Comparison of ENCODE assay signal across 15 cellular contexts in the genomic region with DNA sequence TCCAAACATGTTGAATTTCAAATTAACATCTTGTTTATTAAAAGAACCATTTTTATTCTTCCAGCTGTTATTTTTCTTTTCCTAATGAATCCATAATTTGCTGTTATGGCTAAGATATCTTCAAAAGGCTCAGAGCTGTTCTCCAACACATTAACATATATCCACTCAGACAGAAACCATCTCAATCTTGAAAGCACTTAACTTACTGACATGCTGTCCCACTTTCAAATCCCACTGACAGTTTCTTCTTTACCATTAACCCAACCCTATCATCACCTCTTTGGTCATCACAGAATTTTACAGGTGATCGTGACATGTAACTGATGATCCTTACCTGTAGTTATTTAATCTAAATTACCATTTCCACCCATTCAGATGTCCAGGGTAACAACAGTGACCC.
DNase-seq lines count a peak whose midpoint lies in the region; ATAC-seq and TF ChIP-seq lines count a peak whose summit lies in the region.
"Had no signal": no experiment of that assay in that cellular context is flagged by ENCODE, and none has a peak within 500 bp of the region (broad histone marks: within the 10 kb centered on the region; RNA-seq: fewer than 3 reads in every experiment).

No MANE protein-coding gene starts in this region.

- H3K4me1 ChIP-seq in heart right ventricle (peaks cover 11 to 96% (median 73%) of the 10 kb centered on the region in 9 donors), uterus (peaks cover 0 to 12% of the 10 kb centered on the region in 2 donors)
- H3K4me1 ChIP-seq in naive thymus-derived CD4-positive, alpha-beta T cell (ENCODE audit: control insufficient read depth in 2 of 2, insufficient read depth in 2 of 2, low read length in 2 of 2) = peaks cover 0 to 31% of the 10 kb centered on the region in 2 donors

- ATAC-seq in heart right ventricle = no peak
- ATAC-seq in Right ventricle myocardium inferior = no peak
- peak; percentile 53 for ATAC-seq in activated T-helper 17 cell treated with anti-CD3 and anti-CD28 coated beads, Interleukin-2, amount 50 U/mL, for 72 hours (replicated peaks)
- no peak for ATAC-seq in naive thymus-derived CD4-positive, alpha-beta T cell
- no peak for ATAC-seq in left lobe of liver

- CTCF ChIA-PET in naive thymus-derived CD4-positive, alpha-beta T cell (lab: Charles Lee) = interaction anchor here (0.6 to 1.2 kb wide), 2 partner anchors 24 to 224 kb away, joined by 3 to 7 read pairs; no protein-coding TSS in a partner anchor

- no peaks in the 10 kb centered on the region for H3K9me3 ChIP-seq in heart right ventricle
- H3K9me3 ChIP-seq in naive thymus-derived CD4-positive, alpha-beta T cell (ENCODE audit: control insufficient read depth in 2 of 3, low read length in 3 of 3) = no peaks in the 10 kb centered on the region
- no peaks in the 10 kb centered on the region for H3K9me3 ChIP-seq in uterus
- H3K9me3 ChIP-seq: MG63 had no signal

- no peaks in the 10 kb centered on the region for H3K9me3 Mint-ChIP-seq in activated T-helper 17 cell treated with anti-CD3 and anti-CD28 coated beads, Interleukin-2, amount 50 U/mL, for 72 hours
- no peaks in the 10 kb centered on the region for H3K9me3 Mint-ChIP-seq in naive thymus-derived CD4-positive, alpha-beta T cell

- WGBS in heart right ventricle, 2 donors = 59 to 82% methylated on average over 1 of the region's 1 CpG

- H3K27me3 Mint-ChIP-seq in activated T-helper 17 cell treated with anti-CD3 and anti-CD28 coated beads, Interleukin-2, amount 50 U/mL, for 72 hours = no peaks in the 10 kb centered on the region
- H3K27me3 Mint-ChIP-seq in naive thymus-derived CD4-positive, alpha-beta T cell = no peaks in the 10 kb centered on the region

- intact Hi-C loops in heart right ventricle (cut with DNase I) (loop anchor here in 6 of 10 donors (5.0 to 10.0 kb wide), 7 partner anchors 37 to 345 kb away; a partner anchor contains a TSS), Right ventricle myocardium inferior (cut with DNase I) (loop anchor here (5.0 to 10.0 kb wide), 2 partner anchors 37 to 145 kb away; no protein-coding TSS in a partner anchor), uterus (cut with DNase I; ENCODE audit: low total_unique reads) (no loop called here)
- intact Hi-C loops in naive thymus-derived CD4-positive, alpha-beta T cell (cut with micrococcal nuclease) = loop anchor here in 1 of 2 donors (10.0 kb wide), 1 partner anchor 645 kb away; no protein-coding TSS in a partner anchor

- H3K4me3 ChIP-seq in heart right ventricle (no peak overlapping the region), uterus (no peak overlapping the region)
- H3K4me3 ChIP-seq in naive thymus-derived CD4-positive, alpha-beta T cell (ENCODE audit: low read length) = no peak overlapping the region
- H3K4me3 ChIP-seq: MG63 had no signal

- H3K4me3 Mint-ChIP-seq in activated T-helper 17 cell treated with anti-CD3 and anti-CD28 coated beads, Interleukin-2, amount 50 U/mL, for 72 hours = no peak overlapping the region
- H3K4me3 Mint-ChIP-seq in naive thymus-derived CD4-positive, alpha-beta T cell = peak overlapping the region in 1 of 10 donors; percentile 6

- peaks cover 38% of the 10 kb centered on the region for H3K4me1 Mint-ChIP-seq in activated T-helper 17 cell treated with anti-CD3 and anti-CD28 coated beads, Interleukin-2, amount 50 U/mL, for 72 hours
- H3K4me1 Mint-ChIP-seq in naive thymus-derived CD4-positive, alpha-beta T cell = peaks cover 29 to 95% (median 90%) of the 10 kb centered on the region in 7 donors

- DNase-seq in heart right ventricle (no peak), Right ventricle myocardium inferior (ENCODE audit: missing footprints) (no peak), uterus (no peak), DMS114 treated with DMSO at 0.1 percent for 48 hours (lab: John Stamatoyannopoulos, UW; ENCODE audit: unreplicated experiment) (no peak), left lobe of liver (ENCODE audit: low spot score) (no peak)
- no peak for DNase-seq in naive thymus-derived CD4-positive, alpha-beta T cell
- DNase-seq: DMS153, EL, MG63, NCI-H1092 treated with DMSO at 0.1 percent for 48 hours, NCI-H187, NCI-H69 had no signal

- POLR2A ChIA-PET in naive thymus-derived CD4-positive, alpha-beta T cell (lab: Charles Lee) = no interaction called here

- TF ChIP-seq POLR2A in uterus (IDR thresholded peaks at IDR 0.05) = no peak

- H3K27me3 ChIP-seq in heart right ventricle = no peaks in the 10 kb centered on the region
- H3K27me3 ChIP-seq in naive thymus-derived CD4-positive, alpha-beta T cell (ENCODE audit: control insufficient read depth in 2 of 2, insufficient read depth in 2 of 2, low read length in 2 of 2) = no peaks in the 10 kb centered on the region
- H3K27me3 ChIP-seq in uterus = no peaks in the 10 kb centered on the region
- H3K27me3 ChIP-seq: MG63 had no signal

- TF ChIP-seq CTCF in heart right ventricle (IDR thresholded peaks at IDR 0.05) = no peak
- TF ChIP-seq CTCF in uterus (IDR thresholded peaks at IDR 0.05) = no peak

- H3K36me3 ChIP-seq in heart right ventricle (peaks cover 0 to 43% (median 2%) of the 10 kb centered on the region in 9 donors), uterus (no peaks in the 10 kb centered on the region)
- peaks cover 0 to 52% (median 0%) of the 10 kb centered on the region in 3 experiments for H3K36me3 ChIP-seq in naive thymus-derived CD4-positive, alpha-beta T cell (ENCODE audit: control insufficient read depth in 2 of 3, insufficient read depth in 3 of 3, low read length in 3 of 3)

- H3K27ac ChIP-seq in heart right ventricle (peak overlapping the region in 9 of 10 donors; percentile 59 to 85 (median 76)), uterus (peak overlapping the region; percentile 39 to 77)
- H3K27ac ChIP-seq in naive thymus-derived CD4-positive, alpha-beta T cell (ENCODE audit: low read depth, low read length) = peak overlapping the region; percentile 25
- H3K27ac ChIP-seq: KMS-11, RWPE1 had no signal

- peaks cover 55% of the 10 kb centered on the region for H3K36me3 Mint-ChIP-seq in activated T-helper 17 cell treated with anti-CD3 and anti-CD28 coated beads, Interleukin-2, amount 50 U/mL, for 72 hours (ENCODE audit: low read depth)
- peaks cover 1 to 45% (median 29%) of the 10 kb centered on the region in 5 donors for H3K36me3 Mint-ChIP-seq in naive thymus-derived CD4-positive, alpha-beta T cell

- H3K27ac Mint-ChIP-seq in activated T-helper 17 cell treated with anti-CD3 and anti-CD28 coated beads, Interleukin-2, amount 50 U/mL, for 72 hours = peak overlapping the region; percentile 61
- H3K27ac Mint-ChIP-seq in naive thymus-derived CD4-positive, alpha-beta T cell = peak overlapping the region in 8 of 9 donors; percentile 47 to 87 (median 76)

Comparison
In these comparisons a context has a peak if more than half of its experiments do, and no peak if none do; other contexts are left out.
1. H3K27ac ChIP-seq: peak in every context shown above with its lines; median percentile 76 in heart right ventricle; 58 in uterus; 25 in naive thymus-derived CD4-positive, alpha-beta T cell.